Comparison of ENCODE assay signal across 2 cellular contexts in the genomic region with DNA sequence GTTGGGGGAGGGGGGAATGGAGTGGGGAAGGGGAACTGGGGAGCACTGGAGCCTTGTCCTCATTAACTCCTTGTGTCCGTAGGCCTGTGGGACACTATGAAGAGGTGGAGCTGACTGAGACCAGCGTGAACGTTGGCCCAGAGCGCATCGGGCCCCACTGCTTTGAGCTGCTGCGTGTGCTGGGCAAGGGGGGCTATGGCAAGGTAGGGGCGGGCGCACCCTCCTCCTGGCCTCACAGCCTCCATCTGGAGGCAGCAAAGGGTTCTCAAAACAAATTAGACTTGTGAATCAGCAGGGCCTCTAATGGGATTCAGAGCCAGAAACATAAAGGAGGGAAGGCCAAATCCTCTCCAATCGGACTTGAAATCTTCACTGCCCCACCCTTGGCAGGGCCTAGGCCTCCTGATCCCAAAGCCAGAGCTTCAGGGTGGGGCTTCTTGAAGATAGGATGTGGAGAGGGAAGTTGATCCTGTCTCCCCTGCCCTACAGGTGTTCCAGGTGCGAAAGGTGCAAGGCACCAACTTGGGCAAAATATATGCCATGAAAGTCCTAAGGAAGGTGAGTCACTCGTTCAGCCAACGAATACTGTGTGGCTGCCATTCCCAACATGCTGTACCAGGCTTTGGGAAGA.
TF ChIP-seq lines count a peak whose summit lies in the region.

No MANE protein-coding gene starts in this region.

TF ChIP-seq in GM23338, 12 proteins besides CTCF, POLR2A, EP300 and RAD21 (continued from another document):
- TF ChIP-seq JUNB (IDR thresholded peaks at IDR 0.05; ENCODE audit: unreplicated experiment) = no peak
- no peak for TF ChIP-seq NANOG (IDR thresholded peaks at IDR 0.05; ENCODE audit: borderline replicate concordance)
- no peak for TF ChIP-seq ZNF462 (CRISPR knock-in tag; IDR thresholded peaks at IDR 0.05)
- no peak for TF ChIP-seq REST (IDR thresholded peaks at IDR 0.05; ENCODE audit: unreplicated experiment)
- TF ChIP-seq POLR2AphosphoS5 (IDR thresholded peaks at IDR 0.05; ENCODE audit: low read depth) = no peak
- TF ChIP-seq STAT1 (IDR thresholded peaks at IDR 0.05; ENCODE audit: unreplicated experiment) = no peak

TF ChIP-seq in WTC11, 78 proteins besides CTCF, POLR2A, EP300 and RAD21 (continued from another document):
- TF ChIP-seq, protein P1, sequence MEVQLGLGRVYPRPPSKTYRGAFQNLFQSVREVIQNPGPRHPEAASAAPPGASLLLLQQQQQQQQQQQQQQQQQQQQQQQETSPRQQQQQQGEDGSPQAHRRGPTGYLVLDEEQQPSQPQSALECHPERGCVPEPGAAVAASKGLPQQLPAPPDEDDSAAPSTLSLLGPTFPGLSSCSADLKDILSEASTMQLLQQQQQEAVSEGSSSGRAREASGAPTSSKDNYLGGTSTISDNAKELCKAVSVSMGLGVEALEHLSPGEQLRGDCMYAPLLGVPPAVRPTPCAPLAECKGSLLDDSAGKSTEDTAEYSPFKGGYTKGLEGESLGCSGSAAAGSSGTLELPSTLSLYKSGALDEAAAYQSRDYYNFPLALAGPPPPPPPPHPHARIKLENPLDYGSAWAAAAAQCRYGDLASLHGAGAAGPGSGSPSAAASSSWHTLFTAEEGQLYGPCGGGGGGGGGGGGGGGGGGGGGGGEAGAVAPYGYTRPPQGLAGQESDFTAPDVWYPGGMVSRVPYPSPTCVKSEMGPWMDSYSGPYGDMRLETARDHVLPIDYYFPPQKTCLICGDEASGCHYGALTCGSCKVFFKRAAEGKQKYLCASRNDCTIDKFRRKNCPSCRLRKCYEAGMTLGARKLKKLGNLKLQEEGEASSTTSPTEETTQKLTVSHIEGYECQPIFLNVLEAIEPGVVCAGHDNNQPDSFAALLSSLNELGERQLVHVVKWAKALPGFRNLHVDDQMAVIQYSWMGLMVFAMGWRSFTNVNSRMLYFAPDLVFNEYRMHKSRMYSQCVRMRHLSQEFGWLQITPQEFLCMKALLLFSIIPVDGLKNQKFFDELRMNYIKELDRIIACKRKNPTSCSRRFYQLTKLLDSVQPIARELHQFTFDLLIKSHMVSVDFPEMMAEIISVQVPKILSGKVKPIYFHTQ (CRISPR knock-in tag; IDR thresholded peaks at IDR 0.05) = no peak
- TF ChIP-seq NR2C2 (CRISPR knock-in tag; IDR thresholded peaks at IDR 0.05) (no peak), NFATC4 (CRISPR knock-in tag; IDR thresholded peaks at IDR 0.05) (no peak), NFYB (CRISPR knock-in tag; conservative IDR thresholded peaks at IDR 0.05; ENCODE audit: low read depth) (no peak), OVOL2 (CRISPR knock-in tag; IDR thresholded peaks at IDR 0.05; ENCODE audit: borderline replicate concordance) (no peak), ZBTB21 (CRISPR knock-in tag; IDR thresholded peaks at IDR 0.05; ENCODE audit: borderline replicate concordance) (no peak), ZNF281 (CRISPR knock-in tag; IDR thresholded peaks at IDR 0.05) (no peak), TEAD4 (CRISPR knock-in tag; IDR thresholded peaks at IDR 0.05) (no peak), ZNF317 (CRISPR knock-in tag; IDR thresholded peaks at IDR 0.05; ENCODE audit: borderline replicate concordance, low read depth) (no peak), ATF1 (CRISPR knock-in tag; IDR thresholded peaks at IDR 0.05) (no peak), IRF2 (CRISPR knock-in tag; IDR thresholded peaks at IDR 0.05; ENCODE audit: borderline replicate concordance, low read depth) (no peak), RORB (CRISPR knock-in tag; IDR thresholded peaks at IDR 0.05) (no peak)
- TF ChIP-seq, protein P2, sequence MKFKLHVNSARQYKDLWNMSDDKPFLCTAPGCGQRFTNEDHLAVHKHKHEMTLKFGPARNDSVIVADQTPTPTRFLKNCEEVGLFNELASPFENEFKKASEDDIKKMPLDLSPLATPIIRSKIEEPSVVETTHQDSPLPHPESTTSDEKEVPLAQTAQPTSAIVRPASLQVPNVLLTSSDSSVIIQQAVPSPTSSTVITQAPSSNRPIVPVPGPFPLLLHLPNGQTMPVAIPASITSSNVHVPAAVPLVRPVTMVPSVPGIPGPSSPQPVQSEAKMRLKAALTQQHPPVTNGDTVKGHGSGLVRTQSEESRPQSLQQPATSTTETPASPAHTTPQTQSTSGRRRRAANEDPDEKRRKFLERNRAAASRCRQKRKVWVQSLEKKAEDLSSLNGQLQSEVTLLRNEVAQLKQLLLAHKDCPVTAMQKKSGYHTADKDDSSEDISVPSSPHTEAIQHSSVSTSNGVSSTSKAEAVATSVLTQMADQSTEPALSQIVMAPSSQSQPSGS (CRISPR knock-in tag; IDR thresholded peaks at IDR 0.05; ENCODE audit: borderline replicate concordance, low read depth) = no peak
- TF ChIP-seq, protein P3, sequence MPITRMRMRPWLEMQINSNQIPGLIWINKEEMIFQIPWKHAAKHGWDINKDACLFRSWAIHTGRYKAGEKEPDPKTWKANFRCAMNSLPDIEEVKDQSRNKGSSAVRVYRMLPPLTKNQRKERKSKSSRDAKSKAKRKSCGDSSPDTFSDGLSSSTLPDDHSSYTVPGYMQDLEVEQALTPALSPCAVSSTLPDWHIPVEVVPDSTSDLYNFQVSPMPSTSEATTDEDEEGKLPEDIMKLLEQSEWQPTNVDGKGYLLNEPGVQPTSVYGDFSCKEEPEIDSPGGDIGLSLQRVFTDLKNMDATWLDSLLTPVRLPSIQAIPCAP (CRISPR knock-in tag; IDR thresholded peaks at IDR 0.05) = no peak
- TF ChIP-seq, protein P4, sequence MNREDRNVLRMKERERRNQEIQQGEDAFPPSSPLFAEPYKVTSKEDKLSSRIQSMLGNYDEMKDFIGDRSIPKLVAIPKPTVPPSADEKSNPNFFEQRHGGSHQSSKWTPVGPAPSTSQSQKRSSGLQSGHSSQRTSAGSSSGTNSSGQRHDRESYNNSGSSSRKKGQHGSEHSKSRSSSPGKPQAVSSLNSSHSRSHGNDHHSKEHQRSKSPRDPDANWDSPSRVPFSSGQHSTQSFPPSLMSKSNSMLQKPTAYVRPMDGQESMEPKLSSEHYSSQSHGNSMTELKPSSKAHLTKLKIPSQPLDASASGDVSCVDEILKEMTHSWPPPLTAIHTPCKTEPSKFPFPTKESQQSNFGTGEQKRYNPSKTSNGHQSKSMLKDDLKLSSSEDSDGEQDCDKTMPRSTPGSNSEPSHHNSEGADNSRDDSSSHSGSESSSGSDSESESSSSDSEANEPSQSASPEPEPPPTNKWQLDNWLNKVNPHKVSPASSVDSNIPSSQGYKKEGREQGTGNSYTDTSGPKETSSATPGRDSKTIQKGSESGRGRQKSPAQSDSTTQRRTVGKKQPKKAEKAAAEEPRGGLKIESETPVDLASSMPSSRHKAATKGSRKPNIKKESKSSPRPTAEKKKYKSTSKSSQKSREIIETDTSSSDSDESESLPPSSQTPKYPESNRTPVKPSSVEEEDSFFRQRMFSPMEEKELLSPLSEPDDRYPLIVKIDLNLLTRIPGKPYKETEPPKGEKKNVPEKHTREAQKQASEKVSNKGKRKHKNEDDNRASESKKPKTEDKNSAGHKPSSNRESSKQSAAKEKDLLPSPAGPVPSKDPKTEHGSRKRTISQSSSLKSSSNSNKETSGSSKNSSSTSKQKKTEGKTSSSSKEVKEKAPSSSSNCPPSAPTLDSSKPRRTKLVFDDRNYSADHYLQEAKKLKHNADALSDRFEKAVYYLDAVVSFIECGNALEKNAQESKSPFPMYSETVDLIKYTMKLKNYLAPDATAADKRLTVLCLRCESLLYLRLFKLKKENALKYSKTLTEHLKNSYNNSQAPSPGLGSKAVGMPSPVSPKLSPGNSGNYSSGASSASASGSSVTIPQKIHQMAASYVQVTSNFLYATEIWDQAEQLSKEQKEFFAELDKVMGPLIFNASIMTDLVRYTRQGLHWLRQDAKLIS (CRISPR knock-in tag; IDR thresholded peaks at IDR 0.05; ENCODE audit: borderline replicate concordance) = no peak
- TF ChIP-seq, protein P5, sequence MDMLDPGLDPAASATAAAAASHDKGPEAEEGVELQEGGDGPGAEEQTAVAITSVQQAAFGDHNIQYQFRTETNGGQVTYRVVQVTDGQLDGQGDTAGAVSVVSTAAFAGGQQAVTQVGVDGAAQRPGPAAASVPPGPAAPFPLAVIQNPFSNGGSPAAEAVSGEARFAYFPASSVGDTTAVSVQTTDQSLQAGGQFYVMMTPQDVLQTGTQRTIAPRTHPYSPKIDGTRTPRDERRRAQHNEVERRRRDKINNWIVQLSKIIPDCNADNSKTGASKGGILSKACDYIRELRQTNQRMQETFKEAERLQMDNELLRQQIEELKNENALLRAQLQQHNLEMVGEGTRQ (CRISPR knock-in tag; IDR thresholded peaks at IDR 0.05) = no peak
- TF ChIP-seq, protein P6, sequence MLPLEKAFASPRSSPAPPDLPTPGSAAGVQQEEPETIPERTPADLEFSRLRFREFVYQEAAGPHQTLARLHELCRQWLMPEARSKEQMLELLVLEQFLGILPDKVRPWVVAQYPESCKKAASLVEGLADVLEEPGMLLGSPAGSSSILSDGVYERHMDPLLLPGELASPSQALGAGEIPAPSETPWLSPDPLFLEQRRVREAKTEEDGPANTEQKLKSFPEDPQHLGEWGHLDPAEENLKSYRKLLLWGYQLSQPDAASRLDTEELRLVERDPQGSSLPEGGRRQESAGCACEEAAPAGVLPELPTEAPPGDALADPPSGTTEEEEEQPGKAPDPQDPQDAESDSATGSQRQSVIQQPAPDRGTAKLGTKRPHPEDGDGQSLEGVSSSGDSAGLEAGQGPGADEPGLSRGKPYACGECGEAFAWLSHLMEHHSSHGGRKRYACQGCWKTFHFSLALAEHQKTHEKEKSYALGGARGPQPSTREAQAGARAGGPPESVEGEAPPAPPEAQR (CRISPR knock-in tag; IDR thresholded peaks at IDR 0.05) = no peak
TF ChIP-seq in WTC11: peak in this region for 0.
